20 cellular contexts compared by ENCODE assay signal in genomic region chr3:15263926-15264325, GRCh38. TPM values are rescaled to one million over a fixed set of nuclear protein-coding genes. Genes with fewer than 3 reads are reported as not detected.
DNase-seq lines count a peak whose midpoint lies in the region; ATAC-seq and TF ChIP-seq lines count a peak whose summit lies in the region.
"Had no signal": no experiment of that assay in that cellular context is flagged by ENCODE, and none has a peak within 500 bp of the region (broad histone marks: within the 10 kb centered on the region; RNA-seq: fewer than 3 reads in every experiment).

No MANE protein-coding gene starts in this region.

- no peaks in the 10 kb centered on the region for H3K9me2 ChIP-seq in GM23248 (ENCODE audit: insufficient read depth)
- peaks cover 3% of the 10 kb centered on the region; the same call in 1 of the 2 replicates for H3K9me2 ChIP-seq in GM23338 (ENCODE audit: insufficient read depth)
- no peaks in the 10 kb centered on the region for H3K9me2 ChIP-seq in SK-N-SH

- no peak for TF ChIP-seq EP300 in SK-N-SH (IDR thresholded peaks at IDR 0.05; ENCODE audit: borderline replicate concordance in 1 of 2, low read depth in 1 of 2, low read length in 1 of 2)

- no peaks in the 10 kb centered on the region for H3K27me3 Mint-ChIP-seq in natural killer cell treated with Interleukin-12 subunit alpha and Interleukin-12 subunit beta and Interleukin-15 and Interleukin-18, amount 100 ng/mL, for 72 hours
- no peaks in the 10 kb centered on the region for H3K27me3 Mint-ChIP-seq in GM23338 (ENCODE audit: insufficient read depth, low read depth, poor library complexity)
- H3K27me3 Mint-ChIP-seq: activated naive CD4-positive, alpha-beta T cell treated with anti-CD3 and anti-CD28 coated beads, Interleukin-2, amount 10 ng/mL, durations not matched to agents 7 days and 5 days had no signal

- H4K20me1 ChIP-seq in GM23248 (ENCODE audit: insufficient read depth) (no peaks in the 10 kb centered on the region), GM23338 (replicated peaks; ENCODE audit: insufficient read depth) (no peaks in the 10 kb centered on the region), SK-N-SH (ENCODE audit: insufficient read depth) (no peaks in the 10 kb centered on the region)

- H3K27ac ChIP-seq in GM23248: 0 out of 2 replicates have a peak overlapping the region, but pooled peaks have one; percentile 3
- peak overlapping the region; percentile 88 to 91 (median 89) for H3K27ac ChIP-seq in thyroid gland
- no peak overlapping the region for H3K27ac ChIP-seq in GM23338 (ENCODE audit: low read depth)
- no peak overlapping the region for H3K27ac ChIP-seq in SK-N-SH (ENCODE audit: low read depth in 2 of 2, low read length in 1 of 2)
- H3K27ac ChIP-seq: foreskin keratinocyte, right atrium auricular region had no signal

- intact Hi-C loops in thyroid gland (cut with DNase I): loop anchor here (10.0 kb wide), 1 partner anchor 59 kb away; the partner anchor contains the start of gene CAPN7

- no peak overlapping the region for H2AFZ ChIP-seq in GM23248
- no peak overlapping the region for H2AFZ ChIP-seq in GM23338
- H2AFZ ChIP-seq in SK-N-SH (ENCODE audit: low read depth): no peak overlapping the region

- H3K4me1 Mint-ChIP-seq in natural killer cell treated with Interleukin-12 subunit alpha and Interleukin-12 subunit beta and Interleukin-15 and Interleukin-18, amount 100 ng/mL, for 72 hours (ENCODE audit: low read depth in 2 of 2): peaks cover 63 to 76% of the 10 kb centered on the region in 2 donors
- no peaks in the 10 kb centered on the region for H3K4me1 Mint-ChIP-seq in GM23338

- in situ Hi-C loops in GM23248 (cut with MboI): loop anchor here (10.0 to 25.0 kb wide), 2 partner anchors 121 to 298 kb away; no protein-coding TSS in a partner anchor

- H3K79me2 ChIP-seq in GM23248 (ENCODE audit: insufficient read depth) (peaks cover 50% of the 10 kb centered on the region), GM23338 (replicated peaks; ENCODE audit: insufficient read depth) (no peaks in the 10 kb centered on the region; the same call in 1 of the 2 replicates), SK-N-SH (ENCODE audit: insufficient read depth) (no peaks in the 10 kb centered on the region)

- TF ChIP-seq POLR2A in thyroid gland (IDR thresholded peaks at IDR 0.05): no peak

- TF ChIP-seq CTCF in thyroid gland (IDR thresholded peaks at IDR 0.05): no peak
- no peak for TF ChIP-seq CTCF in GM23338 (conservative IDR thresholded peaks at IDR 0.05; ENCODE audit: low read depth in 2 of 2)
- TF ChIP-seq CTCF in SK-N-SH (IDR thresholded peaks at IDR 0.05): no peak

- H3K27me3 ChIP-seq in GM23248 (replicated peaks; ENCODE audit: insufficient read depth) (no peaks in the 10 kb centered on the region), adipocyte (replicated peaks; ENCODE audit: control insufficient read depth, insufficient read depth, low read length) (no peaks in the 10 kb centered on the region), thyroid gland (no peaks in the 10 kb centered on the region), GM23338 (ENCODE audit: insufficient read depth) (no peaks in the 10 kb centered on the region), SK-N-SH (ENCODE audit: insufficient read depth) (no peaks in the 10 kb centered on the region)
- H3K27me3 ChIP-seq: foreskin keratinocyte, right atrium auricular region had no signal

- peaks cover 18% of the 10 kb centered on the region for H3K36me3 Mint-ChIP-seq in natural killer cell treated with Interleukin-12 subunit alpha and Interleukin-12 subunit beta and Interleukin-15 and Interleukin-18, amount 100 ng/mL, for 72 hours
- H3K36me3 Mint-ChIP-seq in GM23338 (ENCODE audit: low read depth): peaks cover 4% of the 10 kb centered on the region

- H3K9me3 ChIP-seq in GM23248 (ENCODE audit: low read depth): no peaks in the 10 kb centered on the region
- H3K9me3 ChIP-seq in adipocyte (ENCODE audit: control insufficient read depth, low read length): no peaks in the 10 kb centered on the region
- no peaks in the 10 kb centered on the region for H3K9me3 ChIP-seq in thyroid gland
- H3K9me3 ChIP-seq in SK-N-SH: no peaks in the 10 kb centered on the region
- H3K9me3 ChIP-seq: right atrium auricular region had no signal

- no peaks in the 10 kb centered on the region for H3K9me3 Mint-ChIP-seq in natural killer cell treated with Interleukin-12 subunit alpha and Interleukin-12 subunit beta and Interleukin-15 and Interleukin-18, amount 100 ng/mL, for 72 hours
- H3K9me3 Mint-ChIP-seq in GM23338: no peaks in the 10 kb centered on the region
- H3K9me3 Mint-ChIP-seq: activated naive CD4-positive, alpha-beta T cell treated with anti-CD3 and anti-CD28 coated beads, Interleukin-2, amount 10 ng/mL, durations not matched to agents 7 days and 5 days; activated T-cell treated with anti-CD3 and anti-CD28 coated beads, Interleukin-2, amount 50 U/mL, for 4 hours had no signal

- H3K4me2 ChIP-seq in GM23248 (ENCODE audit: unreplicated experiment): no peak overlapping the region
- H3K4me2 ChIP-seq in GM23338: no peak overlapping the region
- no peak overlapping the region for H3K4me2 ChIP-seq in SK-N-SH

- WGBS in GM23248 (ENCODE audit: low coverage in 1 of 2, low lambda C conversion rate in 2 of 2, missing lambda C conversion rate in 2 of 2), 2 experiments: 57 to 68% methylated on average over 2 of the region's 2 CpGs
- 74 to 82% methylated on average over 2 of the region's 2 CpGs for WGBS in thyroid gland, 2 donors
- 85% methylated on average over 2 of the region's 2 CpGs for whole genome bisulfite sequencing in SK-N-SH (ENCODE audit: low lambda C conversion rate)

- peak overlapping the region; percentile 82 to 100 for H3K27ac Mint-ChIP-seq in natural killer cell treated with Interleukin-12 subunit alpha and Interleukin-12 subunit beta and Interleukin-15 and Interleukin-18, amount 100 ng/mL, for 72 hours
- no peak overlapping the region for H3K27ac Mint-ChIP-seq in GM23338
- H3K27ac Mint-ChIP-seq: activated naive CD4-positive, alpha-beta T cell treated with anti-CD3 and anti-CD28 coated beads, Interleukin-2, amount 10 ng/mL, durations not matched to agents 7 days and 5 days had no signal

- peak overlapping the region; percentile 8; the same call in 1 of the 2 replicates for H3K9ac ChIP-seq in GM23248
- H3K9ac ChIP-seq in adipocyte (ENCODE audit: low read length): peak overlapping the region; percentile 67
- no peak overlapping the region for H3K9ac ChIP-seq in SK-N-SH

- H3K36me3 ChIP-seq in GM23248 (ENCODE audit: low read depth) (peaks cover 8% of the 10 kb centered on the region; the same call in 1 of the 2 replicates), adipocyte (ENCODE audit: control insufficient read depth, insufficient read depth, low read length, severe bottlenecking) (peaks cover 39% of the 10 kb centered on the region), thyroid gland (peaks cover 5 to 15% of the 10 kb centered on the region in 2 donors), GM23338 (ENCODE audit: insufficient read depth) (no peaks in the 10 kb centered on the region), SK-N-SH (replicated peaks in 1 of 2; ENCODE audit: control insufficient read depth in 1 of 2, insufficient read depth in 2 of 2, low read length in 1 of 2) (peaks cover 18 to 21% of the 10 kb centered on the region in 2 experiments)

- no peak for ATAC-seq in natural killer cell treated with Interleukin-12 subunit alpha and Interleukin-12 subunit beta and Interleukin-15 and Interleukin-18, amount 100 ng/mL, for 72 hours
- ATAC-seq in GM23338: no peak
- ATAC-seq: activated T-cell treated with anti-CD3 and anti-CD28 coated beads, Interleukin-2, amount 50 U/mL, for 4 hours; foreskin keratinocyte; SK-N-SH treated with all-trans-retinoic acid at 6 μM for 48 hours had no signal

- H3K4me1 ChIP-seq in GM23248 (ENCODE audit: insufficient read depth): peaks cover 9% of the 10 kb centered on the region
- peaks cover 45% of the 10 kb centered on the region for H3K4me1 ChIP-seq in adipocyte (ENCODE audit: control insufficient read depth, insufficient read depth, low read length)
- peaks cover 37 to 58% of the 10 kb centered on the region in 2 donors for H3K4me1 ChIP-seq in thyroid gland
- no peaks in the 10 kb centered on the region for H3K4me1 ChIP-seq in GM23338 (ENCODE audit: insufficient read depth)
- peaks cover 2 to 4% of the 10 kb centered on the region in 2 experiments; a peak in 3 of 4 replicates for H3K4me1 ChIP-seq in SK-N-SH (ENCODE audit: control insufficient read depth in 1 of 2, insufficient read depth in 2 of 2, low read depth in 1 of 2, low read length in 1 of 2)

- POLR2A ChIA-PET in SK-N-SH (lab: Yijun Ruan, JAX): no interaction called here

- CTCF ChIA-PET in SK-N-SH (lab: Yijun Ruan, JAX): interaction anchor here (0.9 to 8.0 kb wide), 5 partner anchors 68 to 294 kb away, joined by 3 to 85 read pairs (median 7); partner anchors contain the start of gene SH3BP5

- TF ChIP-seq RAD21 in SK-N-SH (IDR thresholded peaks at IDR 0.05; ENCODE audit: low read length): no peak

- H3K4me3 ChIP-seq in GM23248 (no peak overlapping the region), adipocyte (ENCODE audit: low read length) (no peak overlapping the region), thyroid gland (replicated peaks in 1 of 3) (no peak overlapping the region), GM23338 (no peak overlapping the region), SK-N-SH (ENCODE audit: low read depth in 2 of 2, low read length in 1 of 2) (no peak overlapping the region)
- H3K4me3 ChIP-seq: right atrium auricular region had no signal

- no peak overlapping the region for H3K4me3 Mint-ChIP-seq in natural killer cell treated with Interleukin-12 subunit alpha and Interleukin-12 subunit beta and Interleukin-15 and Interleukin-18, amount 100 ng/mL, for 72 hours
- no peak overlapping the region for H3K4me3 Mint-ChIP-seq in GM23338
- H3K4me3 Mint-ChIP-seq: activated naive CD4-positive, alpha-beta T cell treated with anti-CD3 and anti-CD28 coated beads, Interleukin-2, amount 10 ng/mL, durations not matched to agents 7 days and 5 days; activated T-cell treated with anti-CD3 and anti-CD28 coated beads, Interleukin-2, amount 50 U/mL, for 4 hours had no signal

- no peak for DNase-seq in GM23248
- no peak for DNase-seq in adipocyte (ENCODE audit: low read depth)
- DNase-seq in natural killer cell treated with Interleukin-12 subunit alpha and Interleukin-12 subunit beta and Interleukin-15 and Interleukin-18, amount 100 ng/mL, for 72 hours (ENCODE audit: low spot score): no peak
- no peak for DNase-seq in thyroid gland
- DNase-seq in GM23338 (ENCODE audit: low spot score): no peak
- no peak for DNase-seq in SK-N-SH
- no peak for DNase-seq in COLO829 (ENCODE audit: low spot score)
- DNase-seq: activated CD4-positive, CD25-positive, alpha-beta regulatory T cell; activated naive CD4-positive, alpha-beta T cell treated with anti-CD3 and anti-CD28 coated beads, Interleukin-2, amount 10 ng/mL, durations not matched to agents 7 days and 5 days; activated T-cell treated with anti-CD3 and anti-CD28 coated beads, Interleukin-2, amount 50 U/mL, for 4 hours; COR-L47; effector CD4-positive, alpha-beta T cell; foreskin keratinocyte; NCI-H1048; NCI-H187; NCI-H748 treated with DMSO at 0.1 percent for 48 hours; occipital lobe; T-helper 9 cell had no signal

- H3F3A ChIP-seq in GM23248 (ENCODE audit: insufficient read depth): peaks cover 29% of the 10 kb centered on the region
- no peaks in the 10 kb centered on the region for H3F3A ChIP-seq in GM23338 (replicated peaks; ENCODE audit: low read depth)
- H3F3A ChIP-seq in SK-N-SH (replicated peaks; ENCODE audit: insufficient read depth): peaks cover 6% of the 10 kb centered on the region

RNA-seq across cellular contexts. Expression of gene CAPN7, which starts 57.9 kb away (rescaled TPM):
- 28.3 and 38.3 TPM in 2 replicates for total RNA-seq in GM23248 (2014; rRNA removed; shearing (Covaris generic))
- polyA plus RNA-seq in GM23248 (2016; fragmentation: Nextera tagmentation; extraction: Ambion mirVana) (21.3 and 22.7 TPM in 2 replicates), GM23338 (2016; fragmentation: Nextera tagmentation; extraction: Ambion mirVana) (9.9 and 10.5 TPM in 2 replicates), SK-N-SH (2012; rRNA removed) (7.3 and 11.1 TPM in 2 replicates)
- 10 to 100 TPM; 27.9 to 47.8 TPM for total RNA-seq in natural killer cell treated with Interleukin-12 subunit alpha and Interleukin-12 subunit beta and Interleukin-15 and Interleukin-18, amount 100 ng/mL, for 72 hours
- total RNA-seq in thyroid gland: 100 to 1,000 TPM in 3 of 4 donors, 10 to 100 TPM in 1; 87.8 to 147 (median 116) TPM
- total RNA-seq in GM23338 (2014; rRNA removed; shearing (Covaris generic)): 18.1 and 21.7 TPM in 2 replicates
- polyA plus RNA-seq in SK-N-SH (2012; cell fraction: cytosol; rRNA removed): 8.7 and 13.0 TPM in 2 replicates
- 21.6 and 21.9 TPM in 2 replicates for polyA plus RNA-seq in SK-N-SH (2012; cell fraction: nucleus; rRNA removed)

Comparison
In these comparisons a context has a peak if more than half of its experiments do, and no peak if none do; other contexts are left out.
1. H3K27ac ChIP-seq: peak in GM23248 (single experiment) and thyroid gland (3 of 3); none in GM23338 (single experiment) and SK-N-SH (0 of 2).